Comparison of ENCODE assay signal across 18 cellular contexts in the genomic region with DNA sequence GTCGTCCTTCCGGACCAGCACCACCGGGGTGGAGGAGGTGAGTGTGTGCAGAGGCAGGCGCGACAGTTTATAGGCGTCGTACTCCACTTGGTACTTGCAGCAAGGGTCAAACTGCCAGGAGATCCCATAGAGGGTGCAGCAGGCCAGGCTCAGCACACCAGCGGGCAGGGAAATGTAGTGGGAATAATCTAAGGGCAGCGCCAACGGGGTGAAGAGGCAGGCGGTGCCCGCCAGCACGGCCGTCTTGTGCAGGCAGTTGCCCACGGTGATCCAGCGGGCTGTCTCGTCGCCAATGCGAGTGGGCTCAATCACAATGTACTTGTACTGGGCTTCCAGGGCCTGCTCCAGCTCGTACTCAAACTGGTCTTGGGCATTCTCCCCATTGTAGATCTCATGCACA. TPM values are rescaled to one million over a fixed set of nuclear protein-coding genes. Genes with fewer than 3 reads are reported as not detected.
DNase-seq lines count a peak whose midpoint lies in the region; ATAC-seq, FAIRE-seq and TF ChIP-seq lines count a peak whose summit lies in the region.
"Had no signal": no experiment of that assay in that cellular context is flagged by ENCODE, and none has a peak within 500 bp of the region (broad histone marks: within the 10 kb centered on the region; RNA-seq: fewer than 3 reads in every experiment).

No MANE protein-coding gene starts in this region.

- H3K9ac ChIP-seq in GM12878 (ENCODE audit: control insufficient read depth, insufficient read depth, low read length) (no peak overlapping the region), neural progenitor cell (no peak overlapping the region)

- TF ChIP-seq CTCF in CD4-positive, alpha-beta T cell (IDR thresholded peaks at IDR 0.05): no peak
- no peak for TF ChIP-seq CTCF in GM12878 (IDR thresholded peaks at IDR 0.05 in 2 of 3, conservative IDR thresholded peaks at IDR 0.05 in 1 of 3; ENCODE audit: control insufficient read depth in 2 of 3, extremely low read depth in 1 of 3, insufficient read depth in 1 of 3, low read depth in 3 of 3, low read length in 3 of 3)
- no peak for TF ChIP-seq CTCF in neural progenitor cell (IDR thresholded peaks at IDR 0.05)

- no peak for ATAC-seq in CD4-positive, alpha-beta T cell (ENCODE audit: poor library complexity)
- ATAC-seq in GM12878 (no peak), HG02763 (IDR thresholded peaks at IDR 0.05; ENCODE audit: unreplicated experiment) (no peak)

- no peak overlapping the region for H3K4me2 ChIP-seq in GM12878 (ENCODE audit: control insufficient read depth, insufficient read depth)
- no peak overlapping the region for H3K4me2 ChIP-seq in neural progenitor cell
- H3K4me2 ChIP-seq: PC-9 had no signal

- no peaks in the 10 kb centered on the region for H3K27me3 Mint-ChIP-seq in CD4-positive, alpha-beta T cell
- H3K27me3 Mint-ChIP-seq in neural progenitor cell (ENCODE audit: insufficient read depth, low read depth): peaks cover 5% of the 10 kb centered on the region

- H3K4me1 ChIP-seq in GM12878 (ENCODE audit: control insufficient read depth, insufficient read depth, low read length) (peaks cover 11% of the 10 kb centered on the region), neural progenitor cell (peaks cover 21% of the 10 kb centered on the region)
- H3K4me1 ChIP-seq: SJSA1 had no signal

- H3K27me3 ChIP-seq in CD4-positive, alpha-beta T cell (ENCODE audit: control insufficient read depth, insufficient read depth, low read length): no peaks in the 10 kb centered on the region
- H3K27me3 ChIP-seq in GM12878 (replicated peaks in 1 of 2; ENCODE audit: control insufficient read depth in 2 of 2, insufficient read depth in 2 of 2, low read length in 1 of 2): no peaks in the 10 kb centered on the region
- no peaks in the 10 kb centered on the region for H3K27me3 ChIP-seq in neural progenitor cell
- H3K27me3 ChIP-seq: SJSA1 had no signal

- H3K79me2 ChIP-seq in GM12878 (ENCODE audit: control insufficient read depth, insufficient read depth, low read length): peaks cover 25% of the 10 kb centered on the region
- H3K79me2 ChIP-seq in neural progenitor cell (ENCODE audit: low read depth): peaks cover 62% of the 10 kb centered on the region

- H4K20me1 ChIP-seq in GM12878 (ENCODE audit: control insufficient read depth, insufficient read depth): peaks cover 12% of the 10 kb centered on the region; the same call in 1 of the 2 replicates
- peaks cover 71% of the 10 kb centered on the region for H4K20me1 ChIP-seq in neural progenitor cell (ENCODE audit: low read depth)

- H3K4me3 ChIP-seq in GM12878: no peak overlapping the region
- H3K4me3 ChIP-seq in neural progenitor cell: no peak overlapping the region
- H3K4me3 ChIP-seq: PC-9, SJSA1 had no signal

- TF ChIP-seq POLR2A in GM12878 (IDR thresholded peaks at IDR 0.05; ENCODE audit: low read depth, low read length) (no peak), erythroblast (IDR thresholded peaks at IDR 0.05; ENCODE audit: low read length) (no peak)

- in situ Hi-C loops in GM12878 (cut with MboI): loop anchor here (5.0 kb wide), 1 partner anchor 49 kb away; no protein-coding TSS in a partner anchor

- BruUV-seq in GM12878 (replicated peaks; lab: Mats Ljungman, UMichigan): TSS peak; percentile 49

- FAIRE-seq in HTR-8/SVneo (lab: Jason Lieb, UNC): peak; percentile 82
- no peak for FAIRE-seq in GM12878 (lab: Jason Lieb, UNC)
- FAIRE-seq: GM12892, H54 had no signal

- H3K9me3 ChIP-seq in CD4-positive, alpha-beta T cell (ENCODE audit: control insufficient read depth, low read length): no peaks in the 10 kb centered on the region
- H3K9me3 ChIP-seq in GM12878 (replicated peaks; ENCODE audit: control insufficient read depth, insufficient read depth, low read length) (no peaks in the 10 kb centered on the region), neural progenitor cell (ENCODE audit: low read depth) (no peaks in the 10 kb centered on the region)
- H3K9me3 ChIP-seq: SJSA1 had no signal

- H2AFZ ChIP-seq in GM12878 (ENCODE audit: control insufficient read depth, low read depth, low read length) (no peak overlapping the region), neural progenitor cell (replicated peaks) (no peak overlapping the region)
- H2AFZ ChIP-seq: PC-9 had no signal

- CTCF ChIA-PET in CD4-positive, alpha-beta T cell (lab: Charles Lee): no interaction called here
- CTCF ChIA-PET in GM12878 (lab: Yijun Ruan, JAX): no interaction called here

- H3K4me3 Mint-ChIP-seq in CD4-positive, alpha-beta T cell: peak overlapping the region; percentile 7
- peak overlapping the region; percentile 5 for H3K4me3 Mint-ChIP-seq in neural progenitor cell

- POLR2A ChIA-PET in CD4-positive, alpha-beta T cell (lab: Charles Lee): no interaction called here
- POLR2A ChIA-PET in GM12878 (lab: Charles Lee): no interaction called here

- RAD21 ChIA-PET in GM12878 (lab: Charles Lee; ENCODE audit: unreplicated experiment): no interaction called here

- DNase-seq in CD4-positive, alpha-beta T cell: no peak
- DNase-seq in HTR-8/SVneo (ENCODE audit: insufficient read length, low spot score) (no peak), GM12878 (ENCODE audit: low read depth, low spot score) (no peak), neural progenitor cell (ENCODE audit: low spot score) (no peak), NCI-H226 (no peak), erythroblast (lab: John Stamatoyannopoulos, UW) (no peak), middle frontal gyrus (ENCODE audit: extremely low spot score, low spot score) (no peak)
- DNase-seq: DMS 273 treated with DMSO at 0.1 percent for 48 hours, GDM1, NCI-H1417, NCI-H2029, NCI-H2171, NCI-H774, PC-9 had no signal

- peaks cover 17% of the 10 kb centered on the region for H3F3A ChIP-seq in neural progenitor cell (ENCODE audit: low read depth)

- TF ChIP-seq RAD21 in GM12878 (IDR thresholded peaks at IDR 0.05; ENCODE audit: insufficient read depth, low read depth, low read length): no peak

- H3K36me3 ChIP-seq in GM12878 (ENCODE audit: control insufficient read depth in 2 of 2, insufficient read depth in 2 of 2, low read length in 1 of 2) (peaks cover 16 to 22% of the 10 kb centered on the region in 2 experiments), neural progenitor cell (no peaks in the 10 kb centered on the region)

- SMC1A ChIA-PET in GM12878 (lab: Charles Lee; ENCODE audit: uncharacterized antibody, unreplicated experiment): no interaction called here

- intact Hi-C loops in CD4-positive, alpha-beta T cell (cut with DNase I, micrococcal nuclease): no loop called here
- intact Hi-C loops in GM12878 (cut with micrococcal nuclease; ENCODE audit: unreplicated experiment): no loop called here

- 99% methylated on average over 20 of the region's 20 CpGs for WGBS in GM12878 (ENCODE audit: insufficient coverage, insufficient replicate concordance, low lambda C conversion rate, missing lambda C conversion rate)

- no peak overlapping the region for H3K27ac ChIP-seq in CD4-positive, alpha-beta T cell (ENCODE audit: low read depth, low read length)
- H3K27ac ChIP-seq in GM12878 (ENCODE audit: control insufficient read depth, insufficient read depth) (no peak overlapping the region), neural progenitor cell (no peak overlapping the region)
- H3K27ac ChIP-seq: PC-9, SJSA1 had no signal

- H3K27ac Mint-ChIP-seq in CD4-positive, alpha-beta T cell: no peak overlapping the region
- H3K27ac Mint-ChIP-seq in neural progenitor cell: no peak overlapping the region

- no peak for TF ChIP-seq EP300 in GM12878 (IDR thresholded peaks at IDR 0.05; ENCODE audit: borderline replicate concordance in 1 of 2, control insufficient read depth in 1 of 2, low read depth in 2 of 2, low read length in 2 of 2)

- no peaks in the 10 kb centered on the region for H3K9me3 Mint-ChIP-seq in CD4-positive, alpha-beta T cell
- no peaks in the 10 kb centered on the region for H3K9me3 Mint-ChIP-seq in neural progenitor cell

- H3K4me1 Mint-ChIP-seq in CD4-positive, alpha-beta T cell (ENCODE audit: low read depth): peaks cover 17% of the 10 kb centered on the region
- H3K4me1 Mint-ChIP-seq in neural progenitor cell: peaks cover 22% of the 10 kb centered on the region

- peaks cover 36% of the 10 kb centered on the region for H3K36me3 Mint-ChIP-seq in CD4-positive, alpha-beta T cell (ENCODE audit: low read depth)
- H3K36me3 Mint-ChIP-seq in neural progenitor cell: peaks cover 28% of the 10 kb centered on the region

RNA-seq across cellular contexts. Expression of gene TMEM11, which starts 15.6 kb away (rescaled TPM):
- 10 to 100 TPM; 17.8 to 19.2 TPM for total RNA-seq in CD4-positive, alpha-beta T cell
- 18.0 and 20.0 TPM in 2 replicates for total RNA-seq in GM12878 (2013; cell fraction: nucleolus; rRNA removed)
- total RNA-seq in GM12878 (2014; rRNA removed): 26.8 and 30.3 TPM in 2 replicates
- 13.1 and 14.4 TPM in 2 replicates for total RNA-seq in GM12878 (2014; rRNA removed; fragmentation: Illumina TruSeq; extraction: Trizol)
- 24.0 and 24.4 TPM in 2 replicates for total RNA-seq in GM12878 (2021)
- 8.6 TPM for polyA plus RNA-seq in GM12878 (2011; ENCODE audit: low read depth)
- polyA plus RNA-seq in GM12878 (2011; rRNA removed): 19.8 and 38.5 TPM in 2 replicates
- 58.4 and 64.1 TPM in 2 replicates for polyA plus RNA-seq in GM12878 (2011; cell fraction: cytosol; rRNA removed)
- 29.9 and 35.1 TPM in 2 replicates for polyA plus RNA-seq in GM12878 (2011; cell fraction: nucleus; rRNA removed)
- 14.9 and 17.5 TPM in 2 replicates for polyA plus RNA-seq in GM12878 (2012)
- 13.9 and 21.1 TPM in 2 replicates for polyA plus RNA-seq in GM12878 (2014; fragmentation: Illumina TruSeq; extraction: Trizol)
- 10 to 100 TPM; 16.3 to 18.4 TPM for polyA plus RNA-seq in GM12878 (2014; fragmentation: Nextera tagmentation; extraction: Ambion mirVana)
- 33.4 and 37.3 TPM in 2 replicates for polyA plus RNA-seq in GM12878 (2014; rRNA removed)
- 10 to 100 TPM; 54.0 to 63.4 TPM for polyA plus RNA-seq in GM12878 (2016; fragmentation: Nextera tagmentation; extraction: Ambion mirVana)
- 28.2 and 39.0 TPM in 2 replicates for polyA minus RNA-seq in GM12878 (2011; rRNA and poly(A)+ RNA removed)
- 14.9 and 16.2 TPM in 2 replicates for polyA minus RNA-seq in GM12878 (2011; cell fraction: cytosol; rRNA and poly(A)+ RNA removed)
- polyA minus RNA-seq in GM12878 (2011; cell fraction: nucleus; rRNA and poly(A)+ RNA removed): 13.3 and 21.9 TPM in 2 replicates
- total RNA-seq in neural progenitor cell (ENCODE audit: low replicate concordance): 17.3 and 20.9 TPM in 2 replicates

RNA-seq across cellular contexts. Expression of gene NATD1, which starts 54.8 kb away (rescaled TPM):
- 1 to 10 TPM; 5.9 to 6.1 TPM for total RNA-seq in CD4-positive, alpha-beta T cell
- 0.23 and 0.37 TPM in 2 replicates for total RNA-seq in GM12878 (2013; cell fraction: nucleolus; rRNA removed)
- total RNA-seq in GM12878 (2014; rRNA removed): 0.05 and 0.17 TPM in 2 replicates
- 0.05 and 0.09 TPM in 2 replicates for total RNA-seq in GM12878 (2014; rRNA removed; fragmentation: Illumina TruSeq; extraction: Trizol)
- total RNA-seq in GM12878 (2021): 0.33 and 0.35 TPM in 2 replicates
- polyA plus RNA-seq in GM12878 (2011; ENCODE audit: low read depth): 0.21 TPM
- 0.19 and 0.33 TPM in 2 replicates for polyA plus RNA-seq in GM12878 (2011; rRNA removed)
- 0.37 and 0.42 TPM in 2 replicates for polyA plus RNA-seq in GM12878 (2011; cell fraction: cytosol; rRNA removed)
- 0.42 and 0.55 TPM in 2 replicates for polyA plus RNA-seq in GM12878 (2011; cell fraction: nucleus; rRNA removed)
- polyA plus RNA-seq in GM12878 (2012): 0.52 and 0.62 TPM in 2 replicates
- 0.08 and 0.21 TPM in 2 replicates for polyA plus RNA-seq in GM12878 (2014; fragmentation: Illumina TruSeq; extraction: Trizol)
- under 1 TPM; 0.02 TPM for polyA plus RNA-seq in GM12878 (2014; fragmentation: Nextera tagmentation; extraction: Ambion mirVana)
- polyA plus RNA-seq in GM12878 (2014; rRNA removed): 0.31 and 0.47 TPM in 2 replicates
- under 1 TPM; 0.13 TPM for polyA plus RNA-seq in GM12878 (2016; fragmentation: Nextera tagmentation; extraction: Ambion mirVana)
- polyA minus RNA-seq in GM12878 (2011; rRNA and poly(A)+ RNA removed): 0.07 and 0.36 TPM in 2 replicates
- polyA minus RNA-seq in GM12878 (2011; cell fraction: cytosol; rRNA and poly(A)+ RNA removed): 0.40 TPM in 1 of 2 replicates, not detected in the other
- polyA minus RNA-seq in GM12878 (2011; cell fraction: nucleus; rRNA and poly(A)+ RNA removed): 0.19 and 0.36 TPM in 2 replicates
- total RNA-seq in neural progenitor cell (ENCODE audit: low replicate concordance): 4.3 and 7.8 TPM in 2 replicates
